ENCODE assay signal across 11 cellular contexts in genomic region chr7:139708541-139708940, GRCh38.
DNase-seq lines count a peak whose midpoint lies in the region; ATAC-seq and TF ChIP-seq lines count a peak whose summit lies in the region.
"Had no signal": no experiment of that assay in that cellular context is flagged by ENCODE, and none has a peak within 500 bp of the region (broad histone marks: within the 10 kb centered on the region; RNA-seq: fewer than 3 reads in every experiment).

No MANE protein-coding gene starts in this region.

- no peak overlapping the region for H3K27ac ChIP-seq in left lung
- H3K27ac ChIP-seq: SK-N-MC had no signal

- intact Hi-C loops in activated naive CD4-positive, alpha-beta T cell treated with anti-CD3 and anti-CD28 coated beads for 36 hours (cut with micrococcal nuclease) = no loop called here
- intact Hi-C loops in left lung (cut with DNase I) = no loop called here

- peaks cover 0 to 25% of the 10 kb centered on the region in 2 donors for H3K4me1 ChIP-seq in left lung

- H3K27ac Mint-ChIP-seq in T-helper 2 cell treated with Interferon-gamma antibody and Interleukin-4, amounts not matched to agents 5 μg/mL and 100 μg/mL, for 36 hours = no peak overlapping the region
- no peak overlapping the region for H3K27ac Mint-ChIP-seq in activated naive CD4-positive, alpha-beta T cell treated with anti-CD3 and anti-CD28 coated beads for 36 hours

- H3K27me3 ChIP-seq in left lung = no peaks in the 10 kb centered on the region
- H3K27me3 ChIP-seq: right lobe of liver had no signal

- H3K4me1 Mint-ChIP-seq in T-helper 2 cell treated with Interferon-gamma antibody and Interleukin-4, amounts not matched to agents 5 μg/mL and 100 μg/mL, for 36 hours (ENCODE audit: low read depth) = peaks cover 5% of the 10 kb centered on the region
- peaks cover 6% of the 10 kb centered on the region for H3K4me1 Mint-ChIP-seq in activated naive CD4-positive, alpha-beta T cell treated with anti-CD3 and anti-CD28 coated beads for 36 hours (ENCODE audit: low read depth)

- ATAC-seq in GM19372 (IDR thresholded peaks at IDR 0.05; ENCODE audit: low read depth, unreplicated experiment) (peak; percentile 82), HG02938 (IDR thresholded peaks at IDR 0.05; ENCODE audit: unreplicated experiment) (peak; percentile 89), left lung (no peak)
- ATAC-seq: right lobe of liver had no signal

- no peak overlapping the region for H3K4me3 ChIP-seq in left lung
- H3K4me3 ChIP-seq: right lobe of liver, SK-N-MC had no signal

- H3K27me3 Mint-ChIP-seq in T-helper 2 cell treated with Interferon-gamma antibody and Interleukin-4, amounts not matched to agents 5 μg/mL and 100 μg/mL, for 36 hours (ENCODE audit: low read depth) = no peaks in the 10 kb centered on the region
- no peaks in the 10 kb centered on the region for H3K27me3 Mint-ChIP-seq in activated naive CD4-positive, alpha-beta T cell treated with anti-CD3 and anti-CD28 coated beads for 36 hours (ENCODE audit: low read depth)
- H3K27me3 Mint-ChIP-seq: brain had no signal

- no peaks in the 10 kb centered on the region for H3K9me3 Mint-ChIP-seq in T-helper 2 cell treated with Interferon-gamma antibody and Interleukin-4, amounts not matched to agents 5 μg/mL and 100 μg/mL, for 36 hours
- H3K9me3 Mint-ChIP-seq in activated naive CD4-positive, alpha-beta T cell treated with anti-CD3 and anti-CD28 coated beads for 36 hours = no peaks in the 10 kb centered on the region

- TF ChIP-seq CTCF in GM10248 (IDR thresholded peaks at IDR 0.05; ENCODE audit: control extremely low read depth, extremely low read depth, low read depth, missing control alignments) (peak; percentile 6), left lung (IDR thresholded peaks at IDR 0.05) (no peak)

- H3K36me3 ChIP-seq in left lung = peaks cover 0 to 55% of the 10 kb centered on the region in 2 donors

- peaks cover 3% of the 10 kb centered on the region for H3K36me3 Mint-ChIP-seq in T-helper 2 cell treated with Interferon-gamma antibody and Interleukin-4, amounts not matched to agents 5 μg/mL and 100 μg/mL, for 36 hours (ENCODE audit: low read depth)
- peaks cover 9% of the 10 kb centered on the region for H3K36me3 Mint-ChIP-seq in activated naive CD4-positive, alpha-beta T cell treated with anti-CD3 and anti-CD28 coated beads for 36 hours (ENCODE audit: low read depth)

- CTCF ChIA-PET in GM10248 (lab: Yijun Ruan, JAX) = interaction anchor here (0.9 to 2.9 kb wide), 10 partner anchors 11 to 65 kb away, joined by 3 to 20 read pairs (median 6); no protein-coding TSS in a partner anchor
- CTCF ChIA-PET in activated naive CD4-positive, alpha-beta T cell treated with anti-CD3 and anti-CD28 coated beads for 36 hours (lab: Charles Lee) = interaction anchor here (1.0 to 3.2 kb wide), 2 partner anchors 10 to 62 kb away, joined by 3 to 14 read pairs; no protein-coding TSS in a partner anchor

- H3K9me3 ChIP-seq in left lung = no peaks in the 10 kb centered on the region
- H3K9me3 ChIP-seq: right lobe of liver had no signal

- DNase-seq in GM10248 (ENCODE audit: extremely low spot score) (peak; percentile 64), NCI-H2171 treated with DMSO at 0.1 percent for 48 hours (lab: John Stamatoyannopoulos, UW) (peak; percentile 89), MV-4-11 (lab: John Stamatoyannopoulos, UW) (no peak), left lung (no peak)
- no peak for DNase-seq in T-helper 2 cell treated with Interferon-gamma antibody and Interleukin-4, amounts not matched to agents 5 μg/mL and 100 μg/mL, for 36 hours (ENCODE audit: low spot score)
- DNase-seq in activated naive CD4-positive, alpha-beta T cell treated with anti-CD3 and anti-CD28 coated beads for 36 hours = no peak
- DNase-seq: right lobe of liver had no signal

- POLR2A ChIA-PET in GM10248 (lab: Yijun Ruan, JAX) = interaction anchor here (0.9 to 2.4 kb wide), 7 partner anchors 17 to 61 kb away, joined by 3 to 8 read pairs (median 3); no protein-coding TSS in a partner anchor

- H3K4me3 Mint-ChIP-seq in T-helper 2 cell treated with Interferon-gamma antibody and Interleukin-4, amounts not matched to agents 5 μg/mL and 100 μg/mL, for 36 hours = no peak overlapping the region
- H3K4me3 Mint-ChIP-seq in activated naive CD4-positive, alpha-beta T cell treated with anti-CD3 and anti-CD28 coated beads for 36 hours = no peak overlapping the region
- H3K4me3 Mint-ChIP-seq: brain had no signal

Comparison
In these comparisons a context has a peak if more than half of its experiments do, and no peak if none do; other contexts are left out.
1. DNase-seq: peak in GM10248 (single experiment) and NCI-H2171 treated with DMSO at 0.1 percent for 48 hours (single experiment); none in MV-4-11 (single experiment), T-helper 2 cell treated with Interferon-gamma antibody and Interleukin-4, amounts not matched to agents 5 μg/mL and 100 μg/mL, for 36 hours (single experiment), activated naive CD4-positive, alpha-beta T cell treated with anti-CD3 and anti-CD28 coated beads for 36 hours (single experiment) and left lung (0 of 2).